1 cellular context compared by ENCODE assay signal in the genomic region with DNA sequence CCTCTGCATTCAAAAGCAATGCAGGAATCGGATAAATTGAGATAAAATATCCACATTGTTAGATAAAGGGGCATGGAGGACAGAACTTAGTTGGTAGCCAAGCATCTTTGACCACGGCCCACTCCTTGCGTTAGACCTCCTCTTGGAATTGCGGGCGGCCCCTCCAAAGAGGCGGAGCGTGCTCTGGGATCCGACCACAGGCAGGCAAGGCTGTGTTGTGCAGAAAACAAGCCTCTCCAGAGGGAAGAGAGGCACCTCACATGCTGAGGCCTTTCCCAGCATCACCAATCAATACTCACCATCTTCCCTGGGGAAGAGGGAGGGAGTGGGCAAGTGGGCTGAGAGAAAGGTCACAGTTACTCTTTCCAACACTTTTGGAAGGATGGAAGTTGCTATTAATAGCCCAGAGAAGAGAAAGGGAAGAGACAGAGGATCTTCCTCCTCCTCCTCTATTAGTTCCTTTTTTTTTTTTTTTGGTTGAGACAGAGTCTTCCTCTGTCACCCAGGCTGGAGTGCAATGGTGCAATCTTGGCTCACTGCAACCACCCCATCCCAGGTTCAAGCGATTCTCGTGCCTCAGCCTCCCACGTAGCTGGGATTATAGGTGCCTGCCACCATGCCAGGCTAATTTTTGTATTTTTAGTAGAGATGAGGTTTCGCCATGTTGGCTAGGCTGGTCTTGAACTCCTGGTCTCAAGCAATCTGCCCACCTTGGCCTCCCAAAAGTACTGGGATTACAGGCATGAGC.
TF ChIP-seq lines count a peak whose summit lies in the region.

No MANE protein-coding gene starts in this region.

TF ChIP-seq in K562, 482 proteins besides CTCF, POLR2A, EP300 and RAD21:
- TF ChIP-seq, protein P1, sequence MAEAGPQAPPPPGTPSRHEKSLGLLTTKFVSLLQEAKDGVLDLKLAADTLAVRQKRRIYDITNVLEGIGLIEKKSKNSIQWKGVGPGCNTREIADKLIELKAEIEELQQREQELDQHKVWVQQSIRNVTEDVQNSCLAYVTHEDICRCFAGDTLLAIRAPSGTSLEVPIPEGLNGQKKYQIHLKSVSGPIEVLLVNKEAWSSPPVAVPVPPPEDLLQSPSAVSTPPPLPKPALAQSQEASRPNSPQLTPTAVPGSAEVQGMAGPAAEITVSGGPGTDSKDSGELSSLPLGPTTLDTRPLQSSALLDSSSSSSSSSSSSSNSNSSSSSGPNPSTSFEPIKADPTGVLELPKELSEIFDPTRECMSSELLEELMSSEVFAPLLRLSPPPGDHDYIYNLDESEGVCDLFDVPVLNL (CRISPR knock-in tag; IDR thresholded peaks at IDR 0.05; ENCODE audit: low read depth), result no peak
- TF ChIP-seq ZKSCAN3 (CRISPR knock-in tag; IDR thresholded peaks at IDR 0.05) (no peak), EZH2 (IDR thresholded peaks at IDR 0.05; ENCODE audit: borderline replicate concordance, low read depth, low read length) (0 out of 2 replicates have a peak, but pooled peaks have one; percentile 64)
